In the genomic region with DNA sequence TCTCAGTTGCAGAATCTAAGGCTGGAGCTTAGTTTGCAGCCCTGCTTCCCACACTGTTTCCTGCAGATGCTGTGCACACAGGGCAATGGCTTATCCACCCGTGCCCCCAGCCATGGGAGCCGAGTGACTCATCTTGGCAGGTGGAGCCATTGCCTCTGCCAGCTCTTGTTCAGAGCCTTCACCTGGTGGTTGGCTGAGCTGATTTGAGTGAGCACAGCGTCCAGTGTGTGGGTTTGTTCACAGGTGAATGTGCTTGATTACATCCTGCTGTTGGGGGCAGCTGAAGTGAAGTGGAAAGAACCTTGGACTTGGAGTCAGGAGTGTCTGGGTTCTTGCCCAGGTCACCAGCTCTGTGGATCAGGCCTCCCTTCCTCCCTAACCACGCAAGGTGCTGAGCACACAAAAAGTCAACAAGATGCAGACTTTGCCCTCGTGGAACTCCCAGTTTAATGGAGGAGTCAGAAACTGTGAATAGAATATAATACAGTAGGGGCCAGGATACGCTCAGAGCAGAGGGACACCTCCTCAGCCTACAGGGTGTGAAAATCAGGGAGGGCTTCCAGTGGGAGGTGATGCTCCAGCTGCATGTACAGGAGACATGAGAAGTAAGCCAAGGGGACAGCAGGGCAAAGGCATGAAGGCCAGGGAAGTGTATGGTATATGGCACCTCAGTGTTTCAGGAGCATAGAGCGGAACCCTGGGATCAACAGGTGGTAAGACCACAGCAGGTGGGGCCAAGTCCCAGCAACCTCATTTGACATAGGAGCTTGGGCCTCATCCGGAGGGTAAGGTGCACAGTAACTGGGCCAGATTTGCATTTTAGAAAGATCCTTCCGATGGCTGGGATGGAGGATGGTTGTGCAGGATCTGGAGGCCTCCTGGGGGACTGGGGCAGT, we compare ENCODE assay signal across 1 cellular context.
A peak's percentile ranks its signal among the peaks of the same experiment; 100 is the strongest.
TF ChIP-seq lines count a peak whose summit lies in the region.

No MANE protein-coding gene starts in this region.

TF ChIP-seq in HepG2, 621 proteins besides CTCF, POLR2A, EP300 and RAD21 (continued from another document and continues in another):
- TF ChIP-seq ZNF75D (CRISPR knock-in tag; IDR thresholded peaks at IDR 0.05; ENCODE audit: borderline replicate concordance) (no peak), ZNF468 (CRISPR knock-in tag; IDR thresholded peaks at IDR 0.05) (no peak), TBP (CRISPR knock-in tag; IDR thresholded peaks at IDR 0.05) (no peak), NR2F6 (IDR thresholded peaks at IDR 0.05) (no peak), NR2F6 (CRISPR knock-in tag; IDR thresholded peaks at IDR 0.05) (peak; percentile 27; the same call in 1 of the 2 replicates), KAT7 (CRISPR knock-in tag; IDR thresholded peaks at IDR 0.05; ENCODE audit: borderline replicate concordance) (no peak), ZNF224 (CRISPR knock-in tag; IDR thresholded peaks at IDR 0.05) (no peak), ZFX (CRISPR knock-in tag; IDR thresholded peaks at IDR 0.05; ENCODE audit: low read depth) (peak; percentile 25; the same call in 1 of the 2 replicates), ATAD3A (CRISPR knock-in tag; IDR thresholded peaks at IDR 0.05) (no peak), ZNF644 (CRISPR knock-in tag; IDR thresholded peaks at IDR 0.05; ENCODE audit: low read depth) (no peak), ZSCAN20 (CRISPR knock-in tag; IDR thresholded peaks at IDR 0.05; ENCODE audit: borderline replicate concordance) (no peak), HOXA3 (CRISPR knock-in tag; IDR thresholded peaks at IDR 0.05) (no peak; the same call in 1 of the 2 replicates), CBX1 (IDR thresholded peaks at IDR 0.05; ENCODE audit: low read depth) (no peak), CBX2 (IDR thresholded peaks at IDR 0.05; ENCODE audit: low read depth, low read length) (no peak), CBX2 (CRISPR knock-in tag; IDR thresholded peaks at IDR 0.05; ENCODE audit: low read depth) (no peak), CHD4 (IDR thresholded peaks at IDR 0.05; ENCODE audit: borderline replicate concordance, low read length) (no peak), SMAD1 (CRISPR knock-in tag; IDR thresholded peaks at IDR 0.05; ENCODE audit: borderline replicate concordance, low read depth) (no peak), YY1 (IDR thresholded peaks at IDR 0.05; ENCODE audit: insufficient read depth, insufficient replicate concordance, low read depth, low read length) (no peak), FOXA1 (IDR thresholded peaks at IDR 0.05) (no peak), FOXA1 (CRISPR knock-in tag; IDR thresholded peaks at IDR 0.05) (peak; percentile 59), SALL1 (CRISPR knock-in tag; IDR thresholded peaks at IDR 0.05) (peak; percentile 25; the same call in 1 of the 2 replicates), ZNF441 (CRISPR knock-in tag; IDR thresholded peaks at IDR 0.05; ENCODE audit: borderline replicate concordance) (no peak), MAFK (conservative IDR thresholded peaks at IDR 0.05 in 1 of 2, IDR thresholded peaks at IDR 0.05 in 1 of 2; ENCODE audit: low read length in 2 of 2) (peak; percentile 8 to 45; a peak in 1 of 4 replicates), MTF2 (CRISPR knock-in tag; IDR thresholded peaks at IDR 0.05; ENCODE audit: borderline replicate concordance) (no peak), SRY (CRISPR knock-in tag; IDR thresholded peaks at IDR 0.05) (no peak), ELF3 (CRISPR knock-in tag; IDR thresholded peaks at IDR 0.05) (no peak), CEBPB (IDR thresholded peaks at IDR 0.05; ENCODE audit: borderline replicate concordance, low read depth, low read length) (no peak), TARDBP (CRISPR knock-in tag; IDR thresholded peaks at IDR 0.05) (peak; percentile 30; the same call in 1 of the 2 replicates), ZNF577 (CRISPR knock-in tag; IDR thresholded peaks at IDR 0.05; ENCODE audit: borderline replicate concordance, low read depth) (no peak), HOXA7 (CRISPR knock-in tag; IDR thresholded peaks at IDR 0.05) (no peak), ZNF367 (CRISPR knock-in tag; IDR thresholded peaks at IDR 0.05; ENCODE audit: borderline replicate concordance) (no peak), MAFF (IDR thresholded peaks at IDR 0.05; ENCODE audit: low read depth, low read length) (peak; percentile 32; the same call in 1 of the 2 replicates), NR2C2 (CRISPR knock-in tag; IDR thresholded peaks at IDR 0.05; ENCODE audit: borderline replicate concordance) (no peak), ZNF788 (CRISPR knock-in tag; IDR thresholded peaks at IDR 0.05; ENCODE audit: borderline replicate concordance) (no peak), ZNF180 (CRISPR knock-in tag; IDR thresholded peaks at IDR 0.05; ENCODE audit: borderline replicate concordance, low read depth) (no peak), ZNF205 (CRISPR knock-in tag; IDR thresholded peaks at IDR 0.05) (no peak), GZF1 (CRISPR knock-in tag; IDR thresholded peaks at IDR 0.05) (no peak), HNRNPH1 (optimal IDR thresholded peaks at IDR 0.05; ENCODE audit: low read depth, low read length) (no peak), ZNF264 (CRISPR knock-in tag; IDR thresholded peaks at IDR 0.05) (no peak), ZNF383 (CRISPR knock-in tag; IDR thresholded peaks at IDR 0.05; ENCODE audit: borderline replicate concordance) (no peak), ARNTL (CRISPR knock-in tag; IDR thresholded peaks at IDR 0.05) (no peak), ZSCAN9 (CRISPR knock-in tag; IDR thresholded peaks at IDR 0.05; ENCODE audit: borderline replicate concordance) (no peak), HES4 (CRISPR knock-in tag; IDR thresholded peaks at IDR 0.05; ENCODE audit: borderline replicate concordance) (no peak), ERF (CRISPR knock-in tag; IDR thresholded peaks at IDR 0.05) (no peak)
- TF ChIP-seq, protein P1, sequence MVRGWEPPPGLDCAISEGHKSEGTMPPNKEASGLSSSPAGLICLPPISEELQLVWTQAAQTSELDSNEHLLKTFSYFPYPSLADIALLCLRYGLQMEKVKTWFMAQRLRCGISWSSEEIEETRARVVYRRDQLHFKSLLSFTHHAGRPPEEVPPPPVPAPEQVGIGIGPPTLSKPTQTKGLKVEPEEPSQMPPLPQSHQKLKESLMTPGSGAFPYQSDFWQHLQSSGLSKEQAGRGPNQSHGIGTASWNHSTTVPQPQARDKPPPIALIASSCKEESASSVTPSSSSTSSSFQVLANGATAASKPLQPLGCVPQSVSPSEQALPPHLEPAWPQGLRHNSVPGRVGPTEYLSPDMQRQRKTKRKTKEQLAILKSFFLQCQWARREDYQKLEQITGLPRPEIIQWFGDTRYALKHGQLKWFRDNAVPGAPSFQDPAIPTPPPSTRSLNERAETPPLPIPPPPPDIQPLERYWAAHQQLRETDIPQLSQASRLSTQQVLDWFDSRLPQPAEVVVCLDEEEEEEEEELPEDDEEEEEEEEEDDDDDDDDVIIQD (CRISPR knock-in tag; IDR thresholded peaks at IDR 0.05; ENCODE audit: low read depth): 0 out of 2 replicates have a peak, but pooled peaks have one; percentile 21
- TF ChIP-seq, protein P2, sequence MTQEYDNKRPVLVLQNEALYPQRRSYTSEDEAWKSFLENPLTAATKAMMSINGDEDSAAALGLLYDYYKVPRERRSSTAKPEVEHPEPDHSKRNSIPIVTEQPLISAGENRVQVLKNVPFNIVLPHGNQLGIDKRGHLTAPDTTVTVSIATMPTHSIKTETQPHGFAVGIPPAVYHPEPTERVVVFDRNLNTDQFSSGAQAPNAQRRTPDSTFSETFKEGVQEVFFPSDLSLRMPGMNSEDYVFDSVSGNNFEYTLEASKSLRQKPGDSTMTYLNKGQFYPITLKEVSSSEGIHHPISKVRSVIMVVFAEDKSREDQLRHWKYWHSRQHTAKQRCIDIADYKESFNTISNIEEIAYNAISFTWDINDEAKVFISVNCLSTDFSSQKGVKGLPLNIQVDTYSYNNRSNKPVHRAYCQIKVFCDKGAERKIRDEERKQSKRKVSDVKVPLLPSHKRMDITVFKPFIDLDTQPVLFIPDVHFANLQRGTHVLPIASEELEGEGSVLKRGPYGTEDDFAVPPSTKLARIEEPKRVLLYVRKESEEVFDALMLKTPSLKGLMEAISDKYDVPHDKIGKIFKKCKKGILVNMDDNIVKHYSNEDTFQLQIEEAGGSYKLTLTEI (CRISPR knock-in tag; conservative IDR thresholded peaks at IDR 0.05): no peak
- TF ChIP-seq, protein P3, sequence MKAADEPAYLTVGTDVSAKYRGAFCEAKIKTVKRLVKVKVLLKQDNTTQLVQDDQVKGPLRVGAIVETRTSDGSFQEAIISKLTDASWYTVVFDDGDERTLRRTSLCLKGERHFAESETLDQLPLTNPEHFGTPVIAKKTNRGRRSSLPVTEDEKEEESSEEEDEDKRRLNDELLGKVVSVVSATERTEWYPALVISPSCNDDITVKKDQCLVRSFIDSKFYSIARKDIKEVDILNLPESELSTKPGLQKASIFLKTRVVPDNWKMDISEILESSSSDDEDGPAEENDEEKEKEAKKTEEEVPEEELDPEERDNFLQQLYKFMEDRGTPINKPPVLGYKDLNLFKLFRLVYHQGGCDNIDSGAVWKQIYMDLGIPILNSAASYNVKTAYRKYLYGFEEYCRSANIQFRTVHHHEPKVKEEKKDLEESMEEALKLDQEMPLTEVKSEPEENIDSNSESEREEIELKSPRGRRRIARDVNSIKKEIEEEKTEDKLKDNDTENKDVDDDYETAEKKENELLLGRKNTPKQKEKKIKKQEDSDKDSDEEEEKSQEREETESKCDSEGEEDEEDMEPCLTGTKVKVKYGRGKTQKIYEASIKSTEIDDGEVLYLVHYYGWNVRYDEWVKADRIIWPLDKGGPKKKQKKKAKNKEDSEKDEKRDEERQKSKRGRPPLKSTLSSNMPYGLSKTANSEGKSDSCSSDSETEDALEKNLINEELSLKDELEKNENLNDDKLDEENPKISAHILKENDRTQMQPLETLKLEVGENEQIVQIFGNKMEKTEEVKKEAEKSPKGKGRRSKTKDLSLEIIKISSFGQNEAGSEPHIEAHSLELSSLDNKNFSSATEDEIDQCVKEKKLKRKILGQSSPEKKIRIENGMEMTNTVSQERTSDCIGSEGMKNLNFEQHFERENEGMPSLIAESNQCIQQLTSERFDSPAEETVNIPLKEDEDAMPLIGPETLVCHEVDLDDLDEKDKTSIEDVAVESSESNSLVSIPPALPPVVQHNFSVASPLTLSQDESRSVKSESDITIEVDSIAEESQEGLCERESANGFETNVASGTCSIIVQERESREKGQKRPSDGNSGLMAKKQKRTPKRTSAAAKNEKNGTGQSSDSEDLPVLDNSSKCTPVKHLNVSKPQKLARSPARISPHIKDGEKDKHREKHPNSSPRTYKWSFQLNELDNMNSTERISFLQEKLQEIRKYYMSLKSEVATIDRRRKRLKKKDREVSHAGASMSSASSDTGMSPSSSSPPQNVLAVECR (CRISPR knock-in tag; IDR thresholded peaks at IDR 0.05; ENCODE audit: borderline replicate concordance): no peak
- TF ChIP-seq, protein P4, sequence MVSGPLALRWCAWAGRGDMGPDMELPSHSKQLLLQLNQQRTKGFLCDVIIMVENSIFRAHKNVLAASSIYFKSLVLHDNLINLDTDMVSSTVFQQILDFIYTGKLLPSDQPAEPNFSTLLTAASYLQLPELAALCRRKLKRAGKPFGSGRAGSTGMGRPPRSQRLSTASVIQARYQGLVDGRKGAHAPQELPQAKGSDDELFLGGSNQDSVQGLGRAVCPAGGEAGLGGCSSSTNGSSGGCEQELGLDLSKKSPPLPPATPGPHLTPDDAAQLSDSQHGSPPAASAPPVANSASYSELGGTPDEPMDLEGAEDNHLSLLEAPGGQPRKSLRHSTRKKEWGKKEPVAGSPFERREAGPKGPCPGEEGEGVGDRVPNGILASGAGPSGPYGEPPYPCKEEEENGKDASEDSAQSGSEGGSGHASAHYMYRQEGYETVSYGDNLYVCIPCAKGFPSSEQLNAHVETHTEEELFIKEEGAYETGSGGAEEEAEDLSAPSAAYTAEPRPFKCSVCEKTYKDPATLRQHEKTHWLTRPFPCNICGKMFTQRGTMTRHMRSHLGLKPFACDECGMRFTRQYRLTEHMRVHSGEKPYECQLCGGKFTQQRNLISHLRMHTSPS (CRISPR knock-in tag; IDR thresholded peaks at IDR 0.05; ENCODE audit: low read depth): peak; percentile 41; the same call in 1 of the 2 replicates
- TF ChIP-seq, protein P5, sequence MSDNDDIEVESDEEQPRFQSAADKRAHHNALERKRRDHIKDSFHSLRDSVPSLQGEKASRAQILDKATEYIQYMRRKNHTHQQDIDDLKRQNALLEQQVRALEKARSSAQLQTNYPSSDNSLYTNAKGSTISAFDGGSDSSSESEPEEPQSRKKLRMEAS (IDR thresholded peaks at IDR 0.05): peak; percentile 12; the same call in 1 of the 2 replicates
- TF ChIP-seq, protein P6, sequence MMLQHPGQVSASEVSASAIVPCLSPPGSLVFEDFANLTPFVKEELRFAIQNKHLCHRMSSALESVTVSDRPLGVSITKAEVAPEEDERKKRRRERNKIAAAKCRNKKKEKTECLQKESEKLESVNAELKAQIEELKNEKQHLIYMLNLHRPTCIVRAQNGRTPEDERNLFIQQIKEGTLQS (CRISPR knock-in tag; IDR thresholded peaks at IDR 0.05): no peak
- TF ChIP-seq, protein P7, sequence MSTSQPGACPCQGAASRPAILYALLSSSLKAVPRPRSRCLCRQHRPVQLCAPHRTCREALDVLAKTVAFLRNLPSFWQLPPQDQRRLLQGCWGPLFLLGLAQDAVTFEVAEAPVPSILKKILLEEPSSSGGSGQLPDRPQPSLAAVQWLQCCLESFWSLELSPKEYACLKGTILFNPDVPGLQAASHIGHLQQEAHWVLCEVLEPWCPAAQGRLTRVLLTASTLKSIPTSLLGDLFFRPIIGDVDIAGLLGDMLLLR (CRISPR knock-in tag; IDR thresholded peaks at IDR 0.05): no peak
- TF ChIP-seq, protein P8, sequence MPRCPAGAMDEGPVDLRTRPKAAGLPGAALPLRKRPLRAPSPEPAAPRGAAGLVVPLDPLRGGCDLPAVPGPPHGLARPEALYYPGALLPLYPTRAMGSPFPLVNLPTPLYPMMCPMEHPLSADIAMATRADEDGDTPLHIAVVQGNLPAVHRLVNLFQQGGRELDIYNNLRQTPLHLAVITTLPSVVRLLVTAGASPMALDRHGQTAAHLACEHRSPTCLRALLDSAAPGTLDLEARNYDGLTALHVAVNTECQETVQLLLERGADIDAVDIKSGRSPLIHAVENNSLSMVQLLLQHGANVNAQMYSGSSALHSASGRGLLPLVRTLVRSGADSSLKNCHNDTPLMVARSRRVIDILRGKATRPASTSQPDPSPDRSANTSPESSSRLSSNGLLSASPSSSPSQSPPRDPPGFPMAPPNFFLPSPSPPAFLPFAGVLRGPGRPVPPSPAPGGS (CRISPR knock-in tag; IDR thresholded peaks at IDR 0.05): no peak
- TF ChIP-seq, protein P9, sequence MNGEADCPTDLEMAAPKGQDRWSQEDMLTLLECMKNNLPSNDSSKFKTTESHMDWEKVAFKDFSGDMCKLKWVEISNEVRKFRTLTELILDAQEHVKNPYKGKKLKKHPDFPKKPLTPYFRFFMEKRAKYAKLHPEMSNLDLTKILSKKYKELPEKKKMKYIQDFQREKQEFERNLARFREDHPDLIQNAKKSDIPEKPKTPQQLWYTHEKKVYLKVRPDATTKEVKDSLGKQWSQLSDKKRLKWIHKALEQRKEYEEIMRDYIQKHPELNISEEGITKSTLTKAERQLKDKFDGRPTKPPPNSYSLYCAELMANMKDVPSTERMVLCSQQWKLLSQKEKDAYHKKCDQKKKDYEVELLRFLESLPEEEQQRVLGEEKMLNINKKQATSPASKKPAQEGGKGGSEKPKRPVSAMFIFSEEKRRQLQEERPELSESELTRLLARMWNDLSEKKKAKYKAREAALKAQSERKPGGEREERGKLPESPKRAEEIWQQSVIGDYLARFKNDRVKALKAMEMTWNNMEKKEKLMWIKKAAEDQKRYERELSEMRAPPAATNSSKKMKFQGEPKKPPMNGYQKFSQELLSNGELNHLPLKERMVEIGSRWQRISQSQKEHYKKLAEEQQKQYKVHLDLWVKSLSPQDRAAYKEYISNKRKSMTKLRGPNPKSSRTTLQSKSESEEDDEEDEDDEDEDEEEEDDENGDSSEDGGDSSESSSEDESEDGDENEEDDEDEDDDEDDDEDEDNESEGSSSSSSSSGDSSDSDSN (CRISPR knock-in tag; IDR thresholded peaks at IDR 0.05): no peak; the same call in 1 of the 2 replicates
